ENCODE assay signal across 9 cellular contexts in the genomic region with DNA sequence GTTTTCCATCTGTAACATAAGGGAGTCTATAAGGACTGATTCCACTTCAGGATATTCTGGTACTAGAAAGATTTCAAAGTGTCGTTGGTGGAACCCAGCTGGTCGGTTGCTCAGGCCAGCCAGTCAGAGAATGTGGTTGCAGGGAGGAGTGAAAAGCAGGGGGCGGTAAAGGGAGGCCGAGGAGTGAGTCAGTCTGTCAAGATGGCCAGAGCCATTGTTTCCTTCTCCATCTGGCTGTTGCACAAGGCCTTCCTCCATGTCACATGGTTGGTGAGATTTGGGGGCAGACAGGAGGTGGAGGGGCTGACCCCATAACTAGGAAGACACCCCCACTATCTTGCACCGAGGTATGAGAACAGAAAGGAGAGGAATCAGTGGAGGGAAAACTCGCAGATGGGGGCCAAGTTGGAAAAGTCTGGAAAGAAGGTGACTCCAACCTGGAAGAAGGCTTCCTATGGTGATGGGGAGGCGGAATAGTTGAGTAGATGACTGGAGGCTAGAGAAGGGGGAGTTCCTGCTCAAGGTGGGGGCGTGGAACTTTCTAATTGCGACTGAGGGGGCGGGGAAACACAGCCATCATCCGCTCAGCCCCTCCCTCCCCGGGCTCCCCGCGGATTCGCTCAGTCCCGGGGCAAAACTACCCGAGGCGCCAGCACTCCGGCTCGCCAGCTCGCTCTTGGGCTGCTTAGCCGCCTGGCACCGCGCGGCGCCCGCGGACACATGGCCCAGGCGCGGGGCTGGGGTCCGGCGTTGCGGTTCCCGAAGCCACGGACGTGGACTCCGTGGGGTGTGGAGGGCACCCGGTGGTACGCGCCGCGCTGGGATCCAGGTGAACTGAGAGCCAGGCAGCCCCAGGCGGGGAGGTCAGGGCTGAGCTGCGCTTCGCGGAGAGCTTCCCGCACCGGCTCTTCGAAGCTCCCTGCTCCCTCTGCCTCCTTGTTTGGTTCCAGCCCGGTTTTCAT. TPM values are rescaled to one million over a fixed set of nuclear protein-coding genes. Genes with fewer than 3 reads are reported as not detected.
A peak's percentile ranks its signal among the peaks of the same experiment; 100 is the strongest.
DNase-seq lines count a peak whose midpoint lies in the region; ATAC-seq, FAIRE-seq and TF ChIP-seq lines count a peak whose summit lies in the region.
"Had no signal": no experiment of that assay in that cellular context is flagged by ENCODE, and none has a peak within 500 bp of the region (broad histone marks: within the 10 kb centered on the region; RNA-seq: fewer than 3 reads in every experiment).

No MANE protein-coding gene starts in this region.

- no peak overlapping the region for H4K8ac ChIP-seq in H1 (ENCODE audit: extremely low read depth, insufficient read depth, low read length)

- no peaks in the 10 kb centered on the region for H4K20me1 ChIP-seq in H1 (replicated peaks in 1 of 2; ENCODE audit: control insufficient read depth in 1 of 2, insufficient read depth in 2 of 2, low read length in 2 of 2)

- no peak overlapping the region; the same call in 1 of the 2 replicates for H2BK5ac ChIP-seq in H1 (ENCODE audit: low read depth, low read length)

- no peak overlapping the region for H3K23ac ChIP-seq in H1 (ENCODE audit: insufficient read length)

- TF ChIP-seq POLR2A in H1 (IDR thresholded peaks at IDR 0.05; ENCODE audit: control extremely low read depth in 1 of 2, low read depth in 2 of 2, low read length in 2 of 2): peak in 1 of 2 experiments; percentile 58; a peak in 1 of 3 replicates

- H4K5ac ChIP-seq in H1 (ENCODE audit: insufficient read length, low read depth, low read length): no peak overlapping the region

- H3K27me3 Mint-ChIP-seq in naive B cell: peaks cover 15 to 49% (median 27%) of the 10 kb centered on the region in 3 donors

- CTCF ChIA-PET in H1 (lab: Charles Lee; ENCODE audit: partially characterized antibody): interaction anchor here (0.7 to 1.2 kb wide), 8 partner anchors 10 to 131 kb away, joined by 3 read pairs; no protein-coding TSS in a partner anchor

- peak overlapping the region; percentile 27 for H4K91ac ChIP-seq in H1 (replicated peaks; ENCODE audit: insufficient read length, low read length)

- 0 out of 2 replicates have a peak overlapping the region, but pooled peaks have one; percentile 48 for H2BK20ac ChIP-seq in H1 (ENCODE audit: low read length)

- H3K27ac ChIP-seq in RWPE2 (ENCODE audit: poor library complexity, severe bottlenecking): no peak overlapping the region
- H3K27ac ChIP-seq in H1 (ENCODE audit: low read depth, low read length): no peak overlapping the region
- H3K27ac ChIP-seq: 22Rv1 had no signal

- POLR2A ChIA-PET in H1 (lab: Charles Lee; ENCODE audit: partially characterized antibody): interaction anchor here (0.7 to 2.3 kb wide), 4 partner anchors 10 to 25 kb away, joined by 3 to 10 read pairs (median 6); no protein-coding TSS in a partner anchor

- H2BK12ac ChIP-seq in H1 (ENCODE audit: low read depth, low read length): peak overlapping the region; percentile 39; the same call in 1 of the 2 replicates

- no peaks in the 10 kb centered on the region for H3K23me2 ChIP-seq in H1 (ENCODE audit: low read depth, low read length)

- peaks cover 12 to 16% (median 14%) of the 10 kb centered on the region in 3 donors for H3K4me1 Mint-ChIP-seq in naive B cell

- peak overlapping the region; percentile 83 for H3K18ac ChIP-seq in H1 (ENCODE audit: extremely low read depth, low read length)

- no peak overlapping the region; a peak in 2 of 7 replicates for H3K9ac ChIP-seq in H1 (replicated peaks in 1 of 4; ENCODE audit: extremely low read depth in 1 of 4, low read depth in 3 of 4, low read length in 3 of 4)

- H3K4me3 Mint-ChIP-seq in naive B cell: peak overlapping the region in 7 of 8 donors; percentile 46 to 76 (median 53)

- peak overlapping the region; percentile 22 for H2BK120ac ChIP-seq in H1 (replicated peaks; ENCODE audit: low read depth, low read length)

- peak overlapping the region; percentile 69 for H3K4ac ChIP-seq in H1 (replicated peaks; ENCODE audit: insufficient read length, low read depth, low read length)

- H3K79me2 ChIP-seq in H1 (ENCODE audit: control insufficient read depth in 1 of 2, insufficient read depth in 2 of 2, low read length in 2 of 2): no peaks in the 10 kb centered on the region

- no peaks in the 10 kb centered on the region for H3K27me3 ChIP-seq in RWPE2 (ENCODE audit: insufficient read depth, poor library complexity, severe bottlenecking)
- H3K27me3 ChIP-seq in H1 (replicated peaks in 1 of 4; ENCODE audit: control insufficient read depth in 3 of 4, extremely low read depth in 1 of 4, insufficient read depth in 3 of 4, low read length in 3 of 4): peaks cover 0 to 11% (median 7%) of the 10 kb centered on the region in 4 experiments; a peak in 3 of 7 replicates

- H3K56ac ChIP-seq in H1 (replicated peaks; ENCODE audit: insufficient read length, low read depth, low read length): no peak overlapping the region

- no peak for FAIRE-seq in H1 (lab: Jason Lieb, UNC)

- H3K79me1 ChIP-seq in H1 (ENCODE audit: low read depth, low read length): no peaks in the 10 kb centered on the region

- H3K9me3 ChIP-seq in RWPE2 (ENCODE audit: severe bottlenecking) (no peaks in the 10 kb centered on the region), H1 (ENCODE audit: insufficient read depth in 2 of 2, low read depth in 1 of 2, low read length in 1 of 2) (no peaks in the 10 kb centered on the region)

- peaks cover 0 to 5% (median 0%) of the 10 kb centered on the region in 7 donors for H3K9me3 Mint-ChIP-seq in naive B cell

- 41% methylated on average over 10 of the region's 50 CpGs; no CpG with 5 or more reads in 1 of the 2 experiments for WGBS in H1 (ENCODE audit: extremely low coverage in 1 of 2, insufficient coverage in 1 of 2, insufficient read length in 1 of 2, insufficient replicate concordance in 2 of 2, low coverage in 1 of 2, low lambda C conversion rate in 2 of 2, missing lambda C conversion rate in 1 of 2), 2 experiments

- H3K36me3 Mint-ChIP-seq in naive B cell: no peaks in the 10 kb centered on the region

- H3K4me2 ChIP-seq in H1 (ENCODE audit: insufficient read depth in 1 of 2, low read depth in 2 of 2, low read length in 2 of 2): peak overlapping the region; percentile 70 to 79

- peak in 1 of 2 experiments; percentile 22; a peak in 1 of 4 replicates for TF ChIP-seq RAD21 in H1 (IDR thresholded peaks at IDR 0.05 in 1 of 2, conservative IDR thresholded peaks at IDR 0.05 in 1 of 2; ENCODE audit: low read depth in 2 of 2, low read length in 2 of 2)

- H2BK15ac ChIP-seq in H1 (ENCODE audit: low read length): 0 out of 2 replicates have a peak overlapping the region, but pooled peaks have one; percentile 8

- DNase-seq in DMS53 (lab: John Stamatoyannopoulos, UW) (peak; percentile 52), DMS53 treated with DMSO at 0.1 percent for 48 hours (lab: John Stamatoyannopoulos, UW; ENCODE audit: unreplicated experiment) (no peak), RWPE2 (ENCODE audit: low spot score) (no peak), H1 (ENCODE audit: low read depth in 1 of 2, low spot score in 2 of 2) (peak in 1 of 2 experiments; percentile 65), naive B cell (no peak), SHP77 treated with DMSO at 0.1 percent for 48 hours (lab: John Stamatoyannopoulos, UW) (no peak)

- TF ChIP-seq CTCF in RWPE2 (IDR thresholded peaks at IDR 0.05; ENCODE audit: poor library complexity, severe bottlenecking) (no peak), H1 (IDR thresholded peaks at IDR 0.05; ENCODE audit: control extremely low read depth in 1 of 3, insufficient read depth in 1 of 3, low read depth in 1 of 3, low read length in 3 of 3) (peak; percentile 7 to 39 (median 30); a peak in 2 of 4 replicates)

- no peak overlapping the region for H2AK5ac ChIP-seq in H1 (ENCODE audit: low read depth, low read length)

- no peak overlapping the region for H3K14ac ChIP-seq in H1 (ENCODE audit: insufficient read length)

- H2AFZ ChIP-seq in H1 (ENCODE audit: low read length): peak overlapping the region; percentile 53; the same call in 1 of the 2 replicates

- H3K4me1 ChIP-seq in RWPE2 (ENCODE audit: insufficient read depth, poor library complexity, severe bottlenecking) (no peaks in the 10 kb centered on the region), H1 (replicated peaks in 1 of 4; ENCODE audit: control insufficient read depth in 3 of 4, insufficient read depth in 4 of 4, low read length in 3 of 4) (peaks cover 2 to 6% (median 4%) of the 10 kb centered on the region in 4 experiments; a peak in 6 of 7 replicates)

- no peak for TF ChIP-seq EP300 in H1 (IDR thresholded peaks at IDR 0.05; ENCODE audit: borderline replicate concordance in 1 of 2, low read depth in 2 of 2, low read length in 2 of 2)

- no peaks in the 10 kb centered on the region for H3K36me3 ChIP-seq in RWPE2 (ENCODE audit: low read depth)
- H3K36me3 ChIP-seq in H1 (ENCODE audit: control insufficient read depth in 2 of 4, insufficient read depth in 4 of 4, low read length in 3 of 4): no peaks in the 10 kb centered on the region

- H3K4me3 ChIP-seq in RWPE2 (ENCODE audit: severe bottlenecking) (no peak overlapping the region), H1 (ENCODE audit: extremely low read depth in 1 of 4, insufficient read depth in 2 of 4, low read depth in 3 of 4, low read length in 4 of 4) (peak overlapping the region; percentile 26 to 56 (median 34); a peak in 6 of 8 replicates)

- peak overlapping the region in 1 of 6 donors; percentile 1 for H3K27ac Mint-ChIP-seq in naive B cell

- ATAC-seq in RWPE2 (ENCODE audit: low read depth) (peak; percentile 66), naive B cell (ENCODE audit: low read depth in 2 of 2) (no peak), HG03139 (IDR thresholded peaks at IDR 0.05; ENCODE audit: unreplicated experiment) (no peak), GM19324 (IDR thresholded peaks at IDR 0.05; ENCODE audit: low FRiP score, unreplicated experiment) (no peak)

TF ChIP-seq in H1, 55 proteins besides CTCF, POLR2A, EP300 and RAD21 (continues in another document):
- TF ChIP-seq EZH2 (IDR thresholded peaks at IDR 0.05; ENCODE audit: low read depth, low read length, severe bottlenecking): no peak
- no peak for TF ChIP-seq CTBP2 (IDR thresholded peaks at IDR 0.05; ENCODE audit: borderline replicate concordance, insufficient read depth, insufficient read length, low read length)
- TF ChIP-seq KDM4A (IDR thresholded peaks at IDR 0.05; ENCODE audit: low read depth, low read length, severe bottlenecking): peak; percentile 56

RNA-seq across cellular contexts. Expression of a gene that starts 38.5 kb away (rescaled TPM):
- 3.0 and 3.8 TPM in 2 replicates for total RNA-seq in H1 (2021; fragmentation: NEBNext Ultra II Directional; extraction: Animal tissue kit (Norgen Biotek cat#: 25700))
- polyA plus RNA-seq in H1 (2011; rRNA removed) (1.8 and 2.8 TPM in 2 replicates), naive B cell (ENCODE audit: low read depth in 6 of 6) (not detected)
- 2.4 TPM for polyA plus RNA-seq in H1 (2011; cell fraction: cytosol; rRNA removed)
- polyA plus RNA-seq in H1 (2011; cell fraction: nucleus; rRNA removed): 4.4 TPM
- 1.5 to 2.0 TPM (median 1.7 TPM) in 4 replicates for polyA plus RNA-seq in H1 (2012, experiment 1 of 2)
- polyA plus RNA-seq in H1 (2012, experiment 2 of 2): 1.8 TPM
- polyA plus RNA-seq in H1 (2013, experiment 1 of 2): 2.2 TPM
- 2.2 TPM for polyA plus RNA-seq in H1 (2013, experiment 2 of 2)
- polyA minus RNA-seq in H1 (2011; rRNA and poly(A)+ RNA removed): 2.3 and 3.0 TPM in 2 replicates
- polyA minus RNA-seq in H1 (2011; cell fraction: cytosol; rRNA and poly(A)+ RNA removed): 2.6 TPM
- 2.9 TPM for polyA minus RNA-seq in H1 (2011; cell fraction: nucleus; rRNA and poly(A)+ RNA removed)
